23 cellular contexts compared by ENCODE assay signal in the genomic region with DNA sequence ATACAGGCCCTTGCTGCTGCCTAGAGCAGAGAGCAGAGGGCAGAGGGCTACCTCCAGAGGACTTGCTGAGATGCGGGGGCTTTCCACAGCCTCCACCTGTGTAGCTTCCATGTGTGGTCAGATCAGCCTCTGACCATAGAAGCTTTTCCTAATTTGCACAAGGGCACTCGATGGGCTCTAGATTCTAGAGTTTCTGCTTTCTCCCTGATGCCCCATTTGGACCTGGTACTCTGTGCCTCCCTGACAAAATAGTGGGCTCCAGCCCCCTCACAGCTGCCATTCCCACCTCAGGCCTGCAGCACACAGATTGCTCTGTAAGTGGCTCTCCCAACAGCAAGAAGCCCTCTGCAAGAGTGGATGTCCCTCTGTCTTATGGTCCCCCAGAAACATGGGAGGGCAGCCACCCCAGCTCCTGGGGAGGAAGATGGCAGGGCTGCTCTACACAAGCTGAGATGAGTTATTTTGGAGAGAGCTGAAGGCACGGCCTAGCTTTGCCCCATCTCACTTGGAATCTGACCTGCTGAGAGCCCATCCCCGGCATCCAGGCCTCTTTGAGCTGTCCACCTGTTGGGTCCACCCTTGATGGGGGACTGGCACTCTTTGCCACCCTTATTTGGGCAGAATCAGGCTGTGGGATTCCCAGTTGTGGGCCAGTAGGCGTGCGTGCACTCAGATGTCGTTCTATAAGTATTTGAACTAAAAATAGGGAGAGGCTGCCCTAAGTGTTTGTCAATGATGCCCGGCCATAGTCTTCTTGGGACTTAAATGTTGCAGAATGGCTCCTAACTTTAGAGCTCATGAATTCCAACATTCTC. TPM values are rescaled to one million over a fixed set of nuclear protein-coding genes. Genes with fewer than 3 reads are reported as not detected.
"Had no signal": no experiment of that assay in that cellular context is flagged by ENCODE, and none has a peak within 500 bp of the region (broad histone marks: within the 10 kb centered on the region; RNA-seq: fewer than 3 reads in every experiment).

No MANE protein-coding gene starts in this region.

- H3K4me1 ChIP-seq: adrenal gland had no signal

- DNase-seq: activated B cell treated with CpG ODN at 0.5 μM for 24 hours; activated CD4-positive, alpha-beta memory T cell treated with anti-CD3 and anti-CD28 coated beads for 36 hours; activated CD4-positive, alpha-beta T cell treated with anti-CD3 and anti-CD28 coated beads for 4 hours; activated gamma-delta T cell; activated T-cell treated with anti-CD3 and anti-CD28 coated beads, Interleukin-2, amount 50 U/mL, for 72 hours; cerebellar nuclear complex; dermis blood vessel endothelial cell; foreskin fibroblast; left cardiac atrium; mesendoderm; nephron progenitor cell; nucleus accumbens; retina; stimulated activated CD4-positive, alpha-beta T cell treated with anti-CD3 and anti-CD28 coated beads, Interleukin-12 subunit alpha, Interleukin-12 subunit beta, amount 100 ng/mL, for 4 hours; stimulated activated CD4-positive, alpha-beta T cell treated with anti-CD3 and anti-CD28 coated beads, Interleukin-1b, Interleukin-23, amount 100 ng/mL, for 48 hours; stimulated activated CD8-positive, alpha-beta memory T cell treated with anti-CD3 and anti-CD28 coated beads, Interleukin-4, amount 100 ng/mL, for 48 hours; stimulated activated naive CD8-positive, alpha-beta T cell treated with anti-CD3 and anti-CD28 coated beads, Interleukin-15, amount 100 ng/mL, for 72 hours had no signal

- H3K4me3 ChIP-seq: adrenal gland had no signal

- H3K9me3 ChIP-seq: adrenal gland had no signal

- H3K27me3 ChIP-seq: adrenal gland had no signal

- H3K36me3 ChIP-seq: adrenal gland had no signal

- ATAC-seq: activated naive CD4-positive, alpha-beta T cell treated with anti-CD3 and anti-CD28 coated beads, Interleukin-2, amount 50 U/mL, for 72 hours; activated T-cell treated with anti-CD3 and anti-CD28 coated beads, Interleukin-2, amount 50 U/mL, for 72 hours; left cardiac atrium; stimulated activated naive CD8-positive, alpha-beta T cell treated with anti-CD3 and anti-CD28 coated beads, Interleukin-15, amount 100 ng/mL, for 72 hours had no signal

- H3K27ac ChIP-seq: adrenal gland had no signal

RNA-seq across cellular contexts. Expression of a gene that starts 16.7 kb away (rescaled TPM):
- total RNA-seq: bronchial epithelial cell had no signal

RNA-seq across cellular contexts. Expression of a gene that starts 37.7 kb away (rescaled TPM):
- total RNA-seq: activated B cell treated with CpG ODN at 0.5 μM for 24 hours; activated CD4-positive, alpha-beta memory T cell treated with anti-CD3 and anti-CD28 coated beads for 36 hours; activated naive CD4-positive, alpha-beta T cell treated with anti-CD3 and anti-CD28 coated beads, Interleukin-2, amount 50 U/mL, for 72 hours; adrenal gland; bronchial epithelial cell; dermis blood vessel endothelial cell; glomerular endothelial cell; left cardiac atrium; lower leg skin; temporal lobe had no signal

RNA-seq across cellular contexts. Expression of a gene that starts 56.2 kb away (rescaled TPM):
- total RNA-seq: activated B cell treated with CpG ODN at 0.5 μM for 24 hours; activated naive CD4-positive, alpha-beta T cell treated with anti-CD3 and anti-CD28 coated beads, Interleukin-2, amount 50 U/mL, for 72 hours had no signal
